ENCODE assay signal across 9 cellular contexts in genomic region chr14:66038214-66038977, GRCh38.
DNase-seq lines count a peak whose midpoint lies in the region; ATAC-seq and TF ChIP-seq lines count a peak whose summit lies in the region.
"Had no signal": no experiment of that assay in that cellular context is flagged by ENCODE, and none has a peak within 500 bp of the region (broad histone marks: within the 10 kb centered on the region; RNA-seq: fewer than 3 reads in every experiment).

No MANE protein-coding gene starts in this region.

- no peak overlapping the region for H3K27ac Mint-ChIP-seq in activated CD8-positive, alpha-beta memory T cell treated with anti-CD3 and anti-CD28 coated beads, Interleukin-2, amount 10 ng/mL, durations not matched to agents 7 days and 5 days

- TF ChIP-seq CTCF in AG04449 (IDR thresholded peaks at IDR 0.05; ENCODE audit: insufficient read depth, low read length, missing control alignments) (no peak), epithelial cell of esophagus (IDR thresholded peaks at IDR 0.05; ENCODE audit: insufficient read depth, low read depth, low read length, missing control alignments) (peak; percentile 47), GM13976 (IDR thresholded peaks at IDR 0.05; ENCODE audit: borderline replicate concordance, control extremely low read depth, extremely low read depth, insufficient read depth, missing control alignments) (no peak)

- ATAC-seq in activated CD8-positive, alpha-beta memory T cell treated with anti-CD3 and anti-CD28 coated beads, Interleukin-2, amount 10 ng/mL, durations not matched to agents 7 days and 5 days = no peak
- ATAC-seq in GM21526 (IDR thresholded peaks at IDR 0.05; ENCODE audit: low FRiP score, unreplicated experiment) = no peak

- CTCF ChIA-PET in AG04449 (lab: Yijun Ruan, JAX) = interaction anchor here (0.6 to 1.2 kb wide), 3 partner anchors 15 to 85 kb away, joined by 3 to 4 read pairs (median 3); no protein-coding TSS in a partner anchor
- CTCF ChIA-PET in activated CD8-positive, alpha-beta memory T cell treated with anti-CD3 and anti-CD28 coated beads, Interleukin-2, amount 10 ng/mL, durations not matched to agents 7 days and 5 days (lab: Charles Lee) = no interaction called here

- DNase-seq in AG04449 (ENCODE audit: low read depth, low spot score) (peak; percentile 24), MV-4-11 (lab: John Stamatoyannopoulos, UW) (peak; percentile 89), epithelial cell of esophagus (ENCODE audit: low read depth) (peak; percentile 88), medulla oblongata (ENCODE audit: extremely low spot score) (peak; percentile 82), GM13976 (ENCODE audit: low spot score) (no peak), cerebellum (ENCODE audit: low spot score) (no peak)
- no peak for DNase-seq in activated CD8-positive, alpha-beta memory T cell treated with anti-CD3 and anti-CD28 coated beads, Interleukin-2, amount 10 ng/mL, durations not matched to agents 7 days and 5 days

- no peak overlapping the region for H3K4me3 Mint-ChIP-seq in activated CD8-positive, alpha-beta memory T cell treated with anti-CD3 and anti-CD28 coated beads, Interleukin-2, amount 10 ng/mL, durations not matched to agents 7 days and 5 days

- peaks cover 18% of the 10 kb centered on the region for H3K27me3 Mint-ChIP-seq in activated CD8-positive, alpha-beta memory T cell treated with anti-CD3 and anti-CD28 coated beads, Interleukin-2, amount 10 ng/mL, durations not matched to agents 7 days and 5 days

- in situ Hi-C loops in GM13976 (cut with MboI; ENCODE audit: low sequenced_read_pairs, unreplicated experiment) = no loop called here

- no peaks in the 10 kb centered on the region for H3K9me3 Mint-ChIP-seq in activated CD8-positive, alpha-beta memory T cell treated with anti-CD3 and anti-CD28 coated beads, Interleukin-2, amount 10 ng/mL, durations not matched to agents 7 days and 5 days (ENCODE audit: low read depth)

- POLR2A ChIA-PET in AG04449 (lab: Yijun Ruan, JAX) = no interaction called here

- H3K36me3 Mint-ChIP-seq in activated CD8-positive, alpha-beta memory T cell treated with anti-CD3 and anti-CD28 coated beads, Interleukin-2, amount 10 ng/mL, durations not matched to agents 7 days and 5 days = peaks cover 2% of the 10 kb centered on the region

- no peak overlapping the region for H3K4me3 ChIP-seq in AG04449 (ENCODE audit: low read depth, low read length)
- H3K4me3 ChIP-seq in epithelial cell of esophagus (ENCODE audit: low read length) = no peak overlapping the region
- H3K4me3 ChIP-seq: BLaER1 had no signal

- peaks cover 6% of the 10 kb centered on the region for H3K4me1 Mint-ChIP-seq in activated CD8-positive, alpha-beta memory T cell treated with anti-CD3 and anti-CD28 coated beads, Interleukin-2, amount 10 ng/mL, durations not matched to agents 7 days and 5 days

Comparison
In these comparisons a context has a peak if more than half of its experiments do, and no peak if none do; other contexts are left out.
1. DNase-seq: peak in AG04449 (single experiment), MV-4-11 (single experiment), epithelial cell of esophagus (single experiment) and medulla oblongata (single experiment); none in activated CD8-positive, alpha-beta memory T cell treated with anti-CD3 and anti-CD28 coated beads, Interleukin-2, amount 10 ng/mL, durations not matched to agents 7 days and 5 days (single experiment), GM13976 (single experiment) and cerebellum (single experiment).